Comparison of ENCODE assay signal across 8 cellular contexts in the genomic region with DNA sequence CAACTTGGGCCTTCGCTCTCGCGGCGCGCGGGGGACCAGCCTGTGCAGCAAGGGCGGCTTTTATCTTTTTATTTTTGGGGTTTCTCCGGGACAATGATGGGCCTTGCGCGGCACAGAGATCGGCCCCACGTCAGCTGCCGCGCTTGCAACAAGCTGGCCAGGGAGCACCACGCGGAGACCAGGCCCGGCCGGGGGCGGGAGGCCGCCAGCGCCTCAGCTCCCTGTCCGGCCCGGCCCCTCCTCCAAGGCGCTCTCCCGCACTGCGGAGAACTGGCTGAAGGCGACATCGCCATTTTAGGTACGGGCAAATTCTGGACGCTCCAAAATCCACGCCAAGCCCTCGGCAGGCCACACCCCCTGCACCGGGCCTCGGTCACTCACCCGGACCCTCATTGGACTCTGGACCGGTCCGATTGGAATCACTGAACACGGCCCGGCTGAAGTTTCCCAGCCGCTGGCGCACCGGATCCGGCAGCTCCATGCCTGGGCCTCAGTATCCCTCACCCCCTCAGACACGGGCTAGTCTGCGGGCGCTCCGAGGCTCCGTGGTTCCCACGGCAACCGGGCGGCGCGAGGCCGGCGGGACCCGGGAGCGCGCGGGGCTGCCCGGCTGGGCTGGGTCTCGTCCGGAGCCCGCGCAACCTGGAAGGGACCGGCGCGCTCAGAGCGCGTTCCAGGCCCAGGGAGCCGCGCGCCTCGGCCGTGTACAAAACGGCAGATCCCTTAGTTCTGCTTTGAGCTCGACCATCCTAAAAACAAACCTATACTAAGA. TPM values are rescaled to one million over a fixed set of nuclear protein-coding genes. Genes with fewer than 3 reads are reported as not detected.
DNase-seq lines count a peak whose midpoint lies in the region; ATAC-seq and TF ChIP-seq lines count a peak whose summit lies in the region.

A gene with protein sequence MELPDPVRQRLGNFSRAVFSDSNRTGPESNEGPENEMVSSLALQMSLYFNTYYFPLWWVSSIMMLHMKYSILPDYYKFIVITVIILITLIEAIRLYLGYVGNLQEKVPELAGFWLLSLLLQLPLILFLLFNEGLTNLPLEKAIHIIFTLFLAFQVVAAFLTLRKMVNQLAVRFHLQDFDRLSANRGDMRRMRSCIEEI (minus strand): TSS at position 547 of the 772 bp plus-strand sequence. CDS start 66 bp downstream, at position 481.

- H3K27ac Mint-ChIP-seq in Calu3 (ENCODE audit: unreplicated experiment): peak within 1 kb of the TSS; percentile 73
- no peak within 1 kb of the TSS for H3K27ac Mint-ChIP-seq in activated CD8-positive, alpha-beta memory T cell treated with anti-CD3 and anti-CD28 coated beads, Interleukin-2, amount 10 ng/mL, durations not matched to agents 7 days and 5 days

- peaks cover 24% of the 10 kb centered on the region for H3K4me1 Mint-ChIP-seq in Calu3 (ENCODE audit: low read depth, unreplicated experiment)
- H3K4me1 Mint-ChIP-seq in activated CD8-positive, alpha-beta memory T cell treated with anti-CD3 and anti-CD28 coated beads, Interleukin-2, amount 10 ng/mL, durations not matched to agents 7 days and 5 days: peaks cover 8% of the 10 kb centered on the region

- peaks cover 10% of the 10 kb centered on the region for H3K4me1 ChIP-seq in mucosa of stomach (ENCODE audit: control insufficient read depth, insufficient read depth, low read length)

- H3K4me3 ChIP-seq in mucosa of stomach (ENCODE audit: low read length): peak within 1 kb of the TSS; percentile 77

- H3K36me3 ChIP-seq in mucosa of stomach (ENCODE audit: control insufficient read depth, insufficient read depth, low read length): no peaks in the 10 kb centered on the region

- H3K4me3 Mint-ChIP-seq in Calu3 (ENCODE audit: low read depth, unreplicated experiment): peak within 1 kb of the TSS; percentile 72
- H3K4me3 Mint-ChIP-seq in activated CD8-positive, alpha-beta memory T cell treated with anti-CD3 and anti-CD28 coated beads, Interleukin-2, amount 10 ng/mL, durations not matched to agents 7 days and 5 days: peak within 1 kb of the TSS; percentile 76

- H3K27me3 ChIP-seq in mucosa of stomach (ENCODE audit: control insufficient read depth, insufficient read depth, low read length): no peaks in the 10 kb centered on the region

- H3K36me3 Mint-ChIP-seq in Calu3 (ENCODE audit: insufficient read depth, unreplicated experiment): peaks cover 17% of the 10 kb centered on the region
- no peaks in the 10 kb centered on the region for H3K36me3 Mint-ChIP-seq in activated CD8-positive, alpha-beta memory T cell treated with anti-CD3 and anti-CD28 coated beads, Interleukin-2, amount 10 ng/mL, durations not matched to agents 7 days and 5 days

- no peaks in the 10 kb centered on the region for H3K9me3 ChIP-seq in mucosa of stomach (ENCODE audit: control insufficient read depth, low read length)

- BruUV-seq in Calu3 (replicated peaks; lab: Mats Ljungman, UMichigan): no TSS peak

- peak within 1 kb of the TSS; percentile 86 for H3K9ac ChIP-seq in mucosa of stomach (ENCODE audit: low read length)

- DNase-seq in Calu3 (peak; percentile 89), NCI-H510A treated with DMSO at 0.1 percent for 48 hours (lab: John Stamatoyannopoulos, UW) (peak; percentile 92), fibroblast of gingiva (ENCODE audit: low read depth) (peak; percentile 95), substantia nigra (lab: John Stamatoyannopoulos, UW) (peak; percentile 38 to 97 (median 88))
- DNase-seq in activated CD8-positive, alpha-beta memory T cell treated with anti-CD3 and anti-CD28 coated beads, Interleukin-2, amount 10 ng/mL, durations not matched to agents 7 days and 5 days: peak; percentile 50

- ATAC-seq in GM19395 (IDR thresholded peaks at IDR 0.05; ENCODE audit: unreplicated experiment): peak; percentile 89
- peak; percentile 72 for ATAC-seq in HG03457 (IDR thresholded peaks at IDR 0.05; ENCODE audit: unreplicated experiment)
- ATAC-seq in activated CD8-positive, alpha-beta memory T cell treated with anti-CD3 and anti-CD28 coated beads, Interleukin-2, amount 10 ng/mL, durations not matched to agents 7 days and 5 days: peak; percentile 87

- intact Hi-C loops in Calu3 (cut with micrococcal nuclease; ENCODE audit: unreplicated experiment): loop anchor here (5.0 kb wide), 1 partner anchor 71 kb away; no protein-coding TSS in a partner anchor

- H3K27ac ChIP-seq in substantia nigra (ENCODE audit: low read depth, low read length, poor library complexity, severe bottlenecking): peak within 1 kb of the TSS; percentile 86

- no peaks in the 10 kb centered on the region for H3K9me3 Mint-ChIP-seq in Calu3 (ENCODE audit: low read depth, unreplicated experiment)
- H3K9me3 Mint-ChIP-seq in activated CD8-positive, alpha-beta memory T cell treated with anti-CD3 and anti-CD28 coated beads, Interleukin-2, amount 10 ng/mL, durations not matched to agents 7 days and 5 days (ENCODE audit: low read depth): no peaks in the 10 kb centered on the region

- H3K27me3 Mint-ChIP-seq in Calu3 (ENCODE audit: unreplicated experiment): no peaks in the 10 kb centered on the region
- peaks cover 37% of the 10 kb centered on the region for H3K27me3 Mint-ChIP-seq in activated CD8-positive, alpha-beta memory T cell treated with anti-CD3 and anti-CD28 coated beads, Interleukin-2, amount 10 ng/mL, durations not matched to agents 7 days and 5 days

- no peak for TF ChIP-seq CTCF in Calu3 (IDR thresholded peaks at IDR 0.05; ENCODE audit: unreplicated experiment)

- CTCF ChIA-PET in Calu3 (lab: Charles Lee): interaction anchor here (0.7 to 1.7 kb wide), 6 partner anchors 12 to 254 kb away, joined by 3 to 10 read pairs (median 6); no protein-coding TSS in a partner anchor
- CTCF ChIA-PET in activated CD8-positive, alpha-beta memory T cell treated with anti-CD3 and anti-CD28 coated beads, Interleukin-2, amount 10 ng/mL, durations not matched to agents 7 days and 5 days (lab: Charles Lee): interaction anchor here (0.9 kb wide), 1 partner anchor 15 kb away, joined by 3 read pairs; no protein-coding TSS in a partner anchor

RNA-seq across cellular contexts. Expression of the gene that starts here (rescaled TPM):
- total RNA-seq in Calu3 (2022): 3.3 and 3.6 TPM in 2 replicates
- under 1 TPM; 0.12 to 0.26 TPM for total RNA-seq in activated CD8-positive, alpha-beta memory T cell treated with anti-CD3 and anti-CD28 coated beads, Interleukin-2, amount 10 ng/mL, durations not matched to agents 7 days and 5 days

Comparison
In these comparisons a context has a peak if more than half of its experiments do, and no peak if none do; other contexts are left out.
1. Peak in every context shown above with its lines: DNase-seq, ATAC-seq, H3K4me3 ChIP-seq and H3K27ac ChIP-seq.
2. Peak in DNase-seq and ATAC-seq in activated CD8-positive, alpha-beta memory T cell treated with anti-CD3 and anti-CD28 coated beads, Interleukin-2, amount 10 ng/mL, durations not matched to agents 7 days and 5 days; RNA of the gene not detected or under 1 TPM.